In genomic region chr7:158406364-158406763, GRCh38 we compare ENCODE assay signal across 26 cellular contexts.
"Had no signal": no experiment of that assay in that cellular context is flagged by ENCODE, and none has a peak within 500 bp of the region (broad histone marks: within the 10 kb centered on the region; RNA-seq: fewer than 3 reads in every experiment).

No MANE protein-coding gene starts in this region.

- H3K9ac ChIP-seq: neural progenitor cell had no signal

- H3K27ac Mint-ChIP-seq: activated T-helper 1 cell treated with anti-CD3 and anti-CD28 coated beads, Interleukin-12 subunit alpha, Interleukin-12 subunit beta, Interleukin-2, Interleukin-4 antibody, amounts not matched to agents 30 ng/mL and 10 ng/mL and 1 ng/mL, durations not matched to agents 14 hours and 24 hours and 36 hours; immature natural killer cell; memory B cell; natural killer cell; T-cell had no signal

- DNase-seq: activated CD4-positive, alpha-beta T cell treated with anti-CD3 and anti-CD28 coated beads for 4 hours; activated CD4-positive, alpha-beta T cell treated with anti-CD3 and anti-CD28 coated beads, Interleukin-2, amount 50 U/mL, for 48 hours; activated CD8-positive, alpha-beta memory T cell treated with anti-CD3 and anti-CD28 coated beads for 24 hours; activated gamma-delta T cell treated with Interleukin-2 at 50 U/mL for 16 hours; activated naive CD4-positive, alpha-beta T cell treated with anti-CD3 and anti-CD28 coated beads, Interleukin-2, amount 50 U/mL, for 16 hours; amygdala; dermis blood vessel endothelial cell; effector CD8-positive, alpha-beta T cell; hypothalamus; immature natural killer cell; kidney; midbrain; natural killer cell; stimulated activated CD4-positive, alpha-beta T cell treated with anti-CD3 and anti-CD28 coated beads, Interleukin-2, amount 100 ng/mL, for 48 hours; stimulated activated naive CD8-positive, alpha-beta T cell treated with anti-CD3 and anti-CD28 coated beads, Interleukin-15, Interleukin-2, amounts not matched to agents 100 U/mL and 50 U/mL, for 24 hours; T-cell; testis; trophoblast cell had no signal

- H3K4me3 ChIP-seq: breast epithelium, gastroesophageal sphincter, neural progenitor cell, testis, vagina had no signal

- H3K27ac ChIP-seq: breast epithelium, gastroesophageal sphincter, neural progenitor cell, testis, vagina, VCaP had no signal

- H3K4me1 Mint-ChIP-seq: central memory CD8-positive, alpha-beta T cell; immature natural killer cell; memory B cell; natural killer cell; T-cell had no signal

- H3K4me3 Mint-ChIP-seq: activated T-helper 1 cell treated with anti-CD3 and anti-CD28 coated beads, Interleukin-12 subunit alpha, Interleukin-12 subunit beta, Interleukin-2, Interleukin-4 antibody, amounts not matched to agents 30 ng/mL and 10 ng/mL and 1 ng/mL, durations not matched to agents 14 hours and 24 hours and 36 hours; central memory CD8-positive, alpha-beta T cell; immature natural killer cell; memory B cell; natural killer cell; neural progenitor cell; T-cell had no signal

- H3K9me3 ChIP-seq: breast epithelium, gastroesophageal sphincter, testis, vagina had no signal

- H3K36me3 ChIP-seq: breast epithelium, gastroesophageal sphincter, neural progenitor cell, vagina had no signal

- H3K4me1 ChIP-seq: breast epithelium, gastroesophageal sphincter, neural progenitor cell, testis had no signal

- H3K9me3 Mint-ChIP-seq: activated T-helper 1 cell treated with anti-CD3 and anti-CD28 coated beads, Interleukin-12 subunit alpha, Interleukin-12 subunit beta, Interleukin-2, Interleukin-4 antibody, amounts not matched to agents 30 ng/mL and 10 ng/mL and 1 ng/mL, durations not matched to agents 14 hours and 24 hours and 36 hours; central memory CD8-positive, alpha-beta T cell; memory B cell; natural killer cell; neural progenitor cell; T-cell had no signal

- H3K36me3 Mint-ChIP-seq: immature natural killer cell, memory B cell, natural killer cell, neural progenitor cell, T-cell had no signal

- H3K27me3 ChIP-seq: neural progenitor cell, testis, vagina had no signal
